25 cellular contexts compared by ENCODE assay signal in genomic region chr20:3213226-3213625, GRCh38.
"Had no signal": no experiment of that assay in that cellular context is flagged by ENCODE, and none has a peak within 500 bp of the region (broad histone marks: within the 10 kb centered on the region; RNA-seq: fewer than 3 reads in every experiment).

No MANE protein-coding gene starts in this region.

- H3K9me3 Mint-ChIP-seq: activated B cell treated with CpG ODN at 0.5 μM for 24 hours; activated CD8-positive, alpha-beta T cell treated with anti-CD3 and anti-CD28 coated beads for 36 hours; activated T-cell treated with anti-CD3 and anti-CD28 coated beads, Interleukin-2, amount 50 U/mL, for 4 hours; activated T-helper 1 cell treated with anti-CD3 and anti-CD28 coated beads, Interleukin-12 subunit alpha, Interleukin-12 subunit beta, Interleukin-2, Interleukin-4 antibody, amounts not matched to agents 30 ng/mL and 10 ng/mL and 1 ng/mL, durations not matched to agents 14 hours and 24 hours and 36 hours; central memory CD8-positive, alpha-beta T cell; dendritic cell treated with granulocyte-macrophage colony-stimulating factor and Interleukin-4, amounts not matched to agents 40 ng/mL and 50 ng/mL, for 4 days; endodermal cell had no signal

- ATAC-seq: activated CD4-positive, CD25-positive, alpha-beta regulatory T cell treated with anti-CD3 and anti-CD28 coated beads, Interleukin-2, amount 50 U/mL, for 24 hours; activated CD8-positive, alpha-beta T cell treated with anti-CD3 and anti-CD28 coated beads for 36 hours; activated T-cell treated with anti-CD3 and anti-CD28 coated beads, Interleukin-2, amount 50 U/mL, for 4 hours; esophagus mucosa had no signal

- H3K27me3 Mint-ChIP-seq: activated B cell treated with CpG ODN at 0.5 μM for 24 hours; activated CD8-positive, alpha-beta T cell treated with anti-CD3 and anti-CD28 coated beads for 36 hours; activated naive CD8-positive, alpha-beta T cell; central memory CD8-positive, alpha-beta T cell; dendritic cell treated with granulocyte-macrophage colony-stimulating factor and Interleukin-4, amounts not matched to agents 40 ng/mL and 50 ng/mL, for 4 days had no signal

- H3K36me3 Mint-ChIP-seq: activated naive CD8-positive, alpha-beta T cell had no signal

- DNase-seq: activated B cell treated with CpG ODN at 0.5 μM for 24 hours; activated CD4-positive, alpha-beta T cell treated with anti-CD3 and anti-CD28 coated beads for 48 hours; activated CD4-positive, alpha-beta T cell treated with anti-CD3 and anti-CD28 coated beads, Interleukin-2, amount 50 U/mL, for 1 hour; activated CD4-positive, alpha-beta T cell treated with anti-CD3 and anti-CD28 coated beads, Interleukin-2, amount 50 U/mL, for 48 hours; activated CD8-positive, alpha-beta memory T cell treated with anti-CD3 and anti-CD28 coated beads for 24 hours; activated CD8-positive, alpha-beta T cell treated with anti-CD3 and anti-CD28 coated beads for 36 hours; activated gamma-delta T cell treated with Interleukin-2 at 50 U/mL for 16 hours; activated naive CD4-positive, alpha-beta T cell treated with anti-CD3 and anti-CD28 coated beads, Interleukin-2, amount 50 U/mL, for 16 hours; activated naive CD4-positive, alpha-beta T cell treated with Interleukin-2 at 50 U/mL for 16 hours; activated T-cell treated with anti-CD3 and anti-CD28 coated beads, Interleukin-2, amount 50 U/mL, for 4 hours; amniotic stem cell; anterior cingulate cortex; brain microvascular endothelial cell; dorsolateral prefrontal cortex; effector memory CD4-positive, alpha-beta T cell; endodermal cell; foreskin fibroblast; head of caudate nucleus; T-helper 2 cell had no signal

- H3K4me3 Mint-ChIP-seq: activated B cell treated with CpG ODN at 0.5 μM for 24 hours; activated CD8-positive, alpha-beta T cell treated with anti-CD3 and anti-CD28 coated beads for 36 hours; activated naive CD8-positive, alpha-beta T cell; activated T-cell treated with anti-CD3 and anti-CD28 coated beads, Interleukin-2, amount 50 U/mL, for 4 hours; activated T-helper 1 cell treated with anti-CD3 and anti-CD28 coated beads, Interleukin-12 subunit alpha, Interleukin-12 subunit beta, Interleukin-2, Interleukin-4 antibody, amounts not matched to agents 30 ng/mL and 10 ng/mL and 1 ng/mL, durations not matched to agents 14 hours and 24 hours and 36 hours; central memory CD8-positive, alpha-beta T cell; dendritic cell treated with granulocyte-macrophage colony-stimulating factor and Interleukin-4, amounts not matched to agents 40 ng/mL and 50 ng/mL, for 4 days; endodermal cell had no signal

- H3K27ac Mint-ChIP-seq: activated B cell treated with CpG ODN at 0.5 μM for 24 hours; activated CD8-positive, alpha-beta T cell treated with anti-CD3 and anti-CD28 coated beads for 36 hours; activated naive CD8-positive, alpha-beta T cell; dendritic cell treated with granulocyte-macrophage colony-stimulating factor and Interleukin-4, amounts not matched to agents 40 ng/mL and 50 ng/mL, for 4 days; endodermal cell had no signal
